Comparison of ENCODE assay signal across 24 cellular contexts in the genomic region with DNA sequence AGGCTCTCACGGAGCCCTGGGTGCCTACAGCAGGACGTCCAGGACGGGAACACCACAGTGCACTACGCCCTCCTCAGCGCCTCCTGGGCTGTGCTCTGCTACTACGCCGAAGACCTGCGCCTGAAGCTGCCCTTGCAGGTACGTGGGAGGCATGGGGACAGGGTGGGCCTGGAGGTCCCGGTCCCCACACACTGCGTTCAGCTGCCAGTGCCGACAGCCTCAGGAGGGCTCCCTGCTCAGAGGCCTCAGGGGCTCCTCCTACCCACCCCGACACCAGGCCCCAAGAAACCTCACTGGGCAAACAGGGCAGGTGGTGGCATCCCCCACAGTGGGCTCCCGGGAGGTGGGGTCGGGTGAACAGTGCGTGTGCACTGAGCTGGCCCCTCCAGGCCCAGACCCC.
"Had no signal": no experiment of that assay in that cellular context is flagged by ENCODE, and none has a peak within 500 bp of the region (broad histone marks: within the 10 kb centered on the region; RNA-seq: fewer than 3 reads in every experiment).

No MANE protein-coding gene starts in this region.

- H3K4me1 Mint-ChIP-seq: activated naive CD8-positive, alpha-beta T cell treated with anti-CD3 and anti-CD28 coated beads for 36 hours; immature natural killer cell; mesothelial cell of epicardium; naive B cell; stimulated activated memory B cell treated with anti-CD40 and anti-IgM and Interleukin-4, amounts not matched to agents 10 μg/mL and 1 μg/mL and 100 μg/mL, for 72 hours had no signal

- H3K4me3 ChIP-seq: gastroesophageal sphincter, sigmoid colon, stomach, suprapubic skin, tibial artery, upper lobe of right lung had no signal

- H3K36me3 Mint-ChIP-seq: activated naive CD8-positive, alpha-beta T cell treated with anti-CD3 and anti-CD28 coated beads for 36 hours; immature natural killer cell; mesothelial cell of epicardium; naive B cell; stimulated activated memory B cell treated with anti-CD40 and anti-IgM and Interleukin-4, amounts not matched to agents 10 μg/mL and 1 μg/mL and 100 μg/mL, for 72 hours had no signal

- H3K27ac ChIP-seq: brain microvascular endothelial cell, gastroesophageal sphincter, sigmoid colon, stomach, suprapubic skin, tibial artery, upper lobe of right lung had no signal

- H3K4me1 ChIP-seq: gastroesophageal sphincter, sigmoid colon, stomach, suprapubic skin, tibial artery, upper lobe of right lung had no signal

- ATAC-seq: activated T-cell treated with anti-CD3 and anti-CD28 coated beads, Interleukin-2, amount 50 U/mL, for 72 hours; effector memory CD8-positive, alpha-beta T cell; gastroesophageal sphincter; stimulated activated memory B cell treated with anti-CD40 and anti-IgM and Interleukin-4, amounts not matched to agents 10 μg/mL and 1 μg/mL and 100 μg/mL, for 72 hours; upper lobe of right lung had no signal

- H3K9me3 Mint-ChIP-seq: activated naive CD8-positive, alpha-beta T cell treated with anti-CD3 and anti-CD28 coated beads for 36 hours; activated T-cell treated with anti-CD3 and anti-CD28 coated beads, Interleukin-2, amount 50 U/mL, for 72 hours; effector memory CD8-positive, alpha-beta T cell; immature natural killer cell; mesothelial cell of epicardium; naive B cell; neural crest cell; stimulated activated memory B cell treated with anti-CD40 and anti-IgM and Interleukin-4, amounts not matched to agents 10 μg/mL and 1 μg/mL and 100 μg/mL, for 72 hours had no signal

- H3K27me3 Mint-ChIP-seq: activated naive CD8-positive, alpha-beta T cell treated with anti-CD3 and anti-CD28 coated beads for 36 hours; effector memory CD8-positive, alpha-beta T cell; naive B cell had no signal

- H3K27me3 ChIP-seq: brain microvascular endothelial cell, gastroesophageal sphincter, sigmoid colon, stomach, suprapubic skin, tibial artery, upper lobe of right lung had no signal

- H3K4me3 Mint-ChIP-seq: activated naive CD8-positive, alpha-beta T cell treated with anti-CD3 and anti-CD28 coated beads for 36 hours; activated T-cell treated with anti-CD3 and anti-CD28 coated beads, Interleukin-2, amount 50 U/mL, for 72 hours; effector memory CD8-positive, alpha-beta T cell; immature natural killer cell; mesothelial cell of epicardium; naive B cell; neural crest cell; stimulated activated memory B cell treated with anti-CD40 and anti-IgM and Interleukin-4, amounts not matched to agents 10 μg/mL and 1 μg/mL and 100 μg/mL, for 72 hours had no signal

- H3K9me3 ChIP-seq: gastroesophageal sphincter, sigmoid colon, stomach, suprapubic skin, tibial artery, upper lobe of right lung had no signal

- DNase-seq: activated CD4-positive, alpha-beta T cell treated with anti-CD3 and anti-CD28 coated beads for 4 hours; activated CD4-positive, alpha-beta T cell treated with anti-CD3 and anti-CD28 coated beads, Interleukin-2, amount 50 U/mL, for 4 hours; activated naive CD4-positive, alpha-beta T cell; activated naive CD8-positive, alpha-beta T cell treated with anti-CD3 and anti-CD28 coated beads for 36 hours; activated T-cell treated with anti-CD3 and anti-CD28 coated beads for 4 hours; activated T-cell treated with anti-CD3 and anti-CD28 coated beads, Interleukin-2, amount 50 U/mL, for 72 hours; brain microvascular endothelial cell; cortex of kidney; effector memory CD8-positive, alpha-beta T cell; hippocampal formation; immature natural killer cell; naive B cell; sigmoid colon; small intestine; stimulated activated CD4-positive, alpha-beta T cell treated with anti-CD3 and anti-CD28 coated beads, Interleukin-4, amount 100 ng/mL, for 4 hours; stimulated activated CD8-positive, alpha-beta memory T cell treated with anti-CD3 and anti-CD28 coated beads, Interleukin-4, amount 100 ng/mL, for 48 hours; stomach; tibial artery; upper lobe of right lung had no signal

- H3K36me3 ChIP-seq: brain microvascular endothelial cell, gastroesophageal sphincter, sigmoid colon, suprapubic skin, tibial artery, upper lobe of right lung had no signal

- H3K27ac Mint-ChIP-seq: activated naive CD8-positive, alpha-beta T cell treated with anti-CD3 and anti-CD28 coated beads for 36 hours; activated T-cell treated with anti-CD3 and anti-CD28 coated beads, Interleukin-2, amount 50 U/mL, for 72 hours; effector memory CD8-positive, alpha-beta T cell; immature natural killer cell; mesothelial cell of epicardium; naive B cell; stimulated activated memory B cell treated with anti-CD40 and anti-IgM and Interleukin-4, amounts not matched to agents 10 μg/mL and 1 μg/mL and 100 μg/mL, for 72 hours had no signal
